In the genomic region with DNA sequence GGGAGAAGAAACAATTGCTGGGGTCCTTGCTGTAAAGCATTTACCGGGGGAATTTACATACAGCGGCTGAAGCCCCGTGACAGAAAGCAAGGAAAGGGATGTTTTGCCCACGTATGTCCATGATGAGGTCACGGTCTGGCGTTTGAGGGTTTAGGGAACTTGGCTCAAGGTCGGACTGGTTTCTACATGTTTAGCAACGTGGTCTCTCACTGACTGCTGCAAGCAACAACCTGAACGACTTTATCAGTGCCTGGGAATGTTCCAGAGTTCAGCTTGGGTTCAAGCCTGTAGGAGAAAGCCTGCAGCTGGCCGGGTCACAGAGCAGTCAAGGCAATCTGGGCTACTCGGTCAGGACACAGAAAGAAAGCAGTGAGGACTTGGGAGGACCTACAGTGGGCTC, we compare ENCODE assay signal across 26 cellular contexts.
"Had no signal": no experiment of that assay in that cellular context is flagged by ENCODE, and none has a peak within 500 bp of the region (broad histone marks: within the 10 kb centered on the region; RNA-seq: fewer than 3 reads in every experiment).

No MANE protein-coding gene starts in this region.

- H3K9me3 Mint-ChIP-seq: memory B cell; mesothelial cell of epicardium; natural killer cell treated with Interleukin-12 subunit alpha and Interleukin-12 subunit beta and Interleukin-15 and Interleukin-18, amount 100 ng/mL, for 72 hours; stimulated activated naive CD8-positive, alpha-beta T cell treated with anti-CD3 and anti-CD28 coated beads, Interleukin-15, amount 100 ng/mL, for 72 hours; type B pancreatic cell had no signal

- DNase-seq: cortex of kidney; effector CD4-positive, alpha-beta T cell; hypothalamus; immature natural killer cell; mucosa of descending colon; naive B cell; right lobe of liver; stimulated activated CD4-positive, alpha-beta T cell treated with anti-CD3 and anti-CD28 coated beads, Interleukin-12 subunit alpha, Interleukin-12 subunit beta, amount 100 ng/mL, for 4 hours; stimulated activated CD4-positive, alpha-beta T cell treated with anti-CD3 and anti-CD28 coated beads, Interleukin-1b, Interleukin-23, amount 100 ng/mL, for 48 hours; stimulated activated CD4-positive, alpha-beta T cell treated with anti-CD3 and anti-CD28 coated beads, Interleukin-4, amount 100 ng/mL, for 1 hour; stimulated activated CD8-positive, alpha-beta memory T cell treated with anti-CD3 and anti-CD28 coated beads, Interleukin-4, amount 100 ng/mL, for 48 hours; stimulated activated naive CD4-positive, alpha-beta T cell; stimulated activated naive CD8-positive, alpha-beta T cell treated with anti-CD3 and anti-CD28 coated beads, Interleukin-15, amount 100 ng/mL, for 72 hours; thyroid gland had no signal

- H3K27me3 Mint-ChIP-seq: naive B cell had no signal

- H3K4me1 ChIP-seq: right lobe of liver, suprapubic skin, thyroid gland had no signal

- H3K27me3 ChIP-seq: right lobe of liver, thyroid gland had no signal

- H3K4me3 Mint-ChIP-seq: immature natural killer cell; memory B cell; mesothelial cell of epicardium; naive B cell; natural killer cell treated with Interleukin-12 subunit alpha and Interleukin-12 subunit beta and Interleukin-15 and Interleukin-18, amount 100 ng/mL, for 72 hours; neural crest cell; stimulated activated naive CD8-positive, alpha-beta T cell treated with anti-CD3 and anti-CD28 coated beads, Interleukin-15, amount 100 ng/mL, for 72 hours; type B pancreatic cell had no signal

- H3K9me3 ChIP-seq: mucosa of descending colon, right lobe of liver, suprapubic skin, thyroid gland had no signal

- H3K4me3 ChIP-seq: lung, mucosa of descending colon, right lobe of liver, smooth muscle cell, suprapubic skin, thyroid gland had no signal

- H3K36me3 Mint-ChIP-seq: immature natural killer cell; memory B cell; mesothelial cell of epicardium; naive B cell; natural killer cell treated with Interleukin-12 subunit alpha and Interleukin-12 subunit beta and Interleukin-15 and Interleukin-18, amount 100 ng/mL, for 72 hours; type B pancreatic cell had no signal

- H3K4me2 ChIP-seq: smooth muscle cell had no signal

- ATAC-seq: left lobe of liver; mucosa of descending colon; natural killer cell treated with Interleukin-12 subunit alpha and Interleukin-12 subunit beta and Interleukin-15 and Interleukin-18, amount 100 ng/mL, for 72 hours; stimulated activated naive CD8-positive, alpha-beta T cell treated with anti-CD3 and anti-CD28 coated beads, Interleukin-15, amount 100 ng/mL, for 72 hours had no signal

- H3K27ac ChIP-seq: right lobe of liver, suprapubic skin, thyroid gland had no signal

- H3K27ac Mint-ChIP-seq: immature natural killer cell; memory B cell; natural killer cell treated with Interleukin-12 subunit alpha and Interleukin-12 subunit beta and Interleukin-15 and Interleukin-18, amount 100 ng/mL, for 72 hours; stimulated activated naive CD8-positive, alpha-beta T cell treated with anti-CD3 and anti-CD28 coated beads, Interleukin-15, amount 100 ng/mL, for 72 hours; type B pancreatic cell had no signal

- FAIRE-seq: frontal cortex, keratinocyte, urothelium cell line had no signal

- H3K36me3 ChIP-seq: right lobe of liver, suprapubic skin, thyroid gland had no signal

- H3K4me1 Mint-ChIP-seq: immature natural killer cell; naive B cell; stimulated activated naive CD8-positive, alpha-beta T cell treated with anti-CD3 and anti-CD28 coated beads, Interleukin-15, amount 100 ng/mL, for 72 hours had no signal
